Comparison of ENCODE assay signal across 18 cellular contexts in the genomic region with DNA sequence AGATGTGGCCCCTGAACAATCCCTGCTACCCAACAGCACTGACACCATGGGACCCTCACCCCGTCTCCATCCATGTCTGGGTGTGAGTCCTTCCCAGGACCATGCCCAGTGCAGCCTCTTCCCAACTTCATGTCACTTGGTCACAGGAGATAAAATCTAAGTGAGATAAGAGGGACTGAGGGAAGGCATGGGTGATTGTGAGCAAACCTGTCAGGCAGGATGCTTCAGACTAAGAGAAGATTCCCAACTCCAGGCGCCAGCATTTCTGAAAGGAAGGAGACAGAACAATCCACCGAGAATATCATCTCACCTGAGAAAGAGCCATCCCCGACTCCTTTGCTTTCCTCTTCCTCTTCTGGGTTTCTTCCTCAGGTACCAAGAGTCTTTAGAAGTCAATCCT. TPM values are rescaled to one million over a fixed set of nuclear protein-coding genes. Genes with fewer than 3 reads are reported as not detected.
A peak's percentile ranks its signal among the peaks of the same experiment; 100 is the strongest.
DNase-seq lines count a peak whose midpoint lies in the region; ATAC-seq, FAIRE-seq and TF ChIP-seq lines count a peak whose summit lies in the region.
"Had no signal": no experiment of that assay in that cellular context is flagged by ENCODE, and none has a peak within 500 bp of the region (broad histone marks: within the 10 kb centered on the region; RNA-seq: fewer than 3 reads in every experiment).

No MANE protein-coding gene starts in this region.

- H4K20me1 ChIP-seq in astrocyte (ENCODE audit: insufficient read depth, low read length): no peaks in the 10 kb centered on the region

- DNase-seq in ELF-1 (ENCODE audit: low read depth, low spot score) (peak; percentile 45), astrocyte (ENCODE audit: low read depth) (no peak), mesothelial cell of epicardium (ENCODE audit: low spot score in 2 of 2, unreplicated experiment in 2 of 2) (no peak), NCI-H345 treated with DMSO at 0.1 percent for 48 hours (lab: John Stamatoyannopoulos, UW; ENCODE audit: unreplicated experiment) (no peak)
- no peak for DNase-seq in stimulated activated CD4-positive, alpha-beta T cell treated with anti-CD3 and anti-CD28 coated beads, Interleukin-12 subunit alpha, Interleukin-12 subunit beta, amount 100 ng/mL, for 4 hours
- DNase-seq: BE2C; CD8-positive, alpha-beta T cell; COR-L47; DND-41; GF-D8; GOT3; HCEC 1CT; HFFc6 had no signal

- peaks cover 1% of the 10 kb centered on the region for H3K9me3 Mint-ChIP-seq in astrocyte (ENCODE audit: unreplicated experiment)
- H3K9me3 Mint-ChIP-seq in mesothelial cell of epicardium: no peaks in the 10 kb centered on the region

- H2AFZ ChIP-seq in astrocyte (ENCODE audit: low read depth, low read length): no peak overlapping the region

- H3K79me2 ChIP-seq in astrocyte (ENCODE audit: insufficient read depth, low read length): peaks cover 8% of the 10 kb centered on the region

- H3K27me3 ChIP-seq in astrocyte (ENCODE audit: insufficient read depth, low read length): no peaks in the 10 kb centered on the region
- H3K27me3 ChIP-seq: BE2C had no signal

- H3K27me3 Mint-ChIP-seq in astrocyte (ENCODE audit: low read depth, unreplicated experiment) (no peaks in the 10 kb centered on the region), mesothelial cell of epicardium (ENCODE audit: low read depth) (no peaks in the 10 kb centered on the region)

- no peak overlapping the region for H3K27ac ChIP-seq in astrocyte (ENCODE audit: low read depth, low read length)

- no peak overlapping the region for H3K4me3 ChIP-seq in astrocyte (ENCODE audit: insufficient read depth, low read depth, low read length)

- TF ChIP-seq CTCF in astrocyte (IDR thresholded peaks at IDR 0.05; ENCODE audit: insufficient read depth, low read depth, low read length) (no peak), mesothelial cell of epicardium (IDR thresholded peaks at IDR 0.05; ENCODE audit: unreplicated experiment) (no peak)

- no peak overlapping the region for H3K4me2 ChIP-seq in astrocyte (ENCODE audit: low read length)

- H3K27ac Mint-ChIP-seq in astrocyte (ENCODE audit: unreplicated experiment) (peak overlapping the region; percentile 18), mesothelial cell of epicardium (peak overlapping the region; percentile 30)
- H3K27ac Mint-ChIP-seq: CD14-positive monocyte; CD8-positive, alpha-beta T cell; HFFc6 had no signal

- H3K36me3 Mint-ChIP-seq in astrocyte (ENCODE audit: low read depth, unreplicated experiment): peaks cover 65% of the 10 kb centered on the region
- peaks cover 44% of the 10 kb centered on the region for H3K36me3 Mint-ChIP-seq in mesothelial cell of epicardium

- FAIRE-seq in astrocyte (lab: Jason Lieb, UNC): no peak
- FAIRE-seq: A204.1, GM19239 had no signal

- H3K4me1 ChIP-seq in astrocyte (ENCODE audit: insufficient read depth, low read length): no peaks in the 10 kb centered on the region
- H3K4me1 ChIP-seq: BE2C had no signal

- H3K4me1 Mint-ChIP-seq in astrocyte (ENCODE audit: low read depth, unreplicated experiment): no peaks in the 10 kb centered on the region
- peaks cover 15% of the 10 kb centered on the region for H3K4me1 Mint-ChIP-seq in mesothelial cell of epicardium

- H3K36me3 ChIP-seq in astrocyte (ENCODE audit: insufficient read depth, low read length): peaks cover 5% of the 10 kb centered on the region

- H3K9me3 ChIP-seq in astrocyte (ENCODE audit: insufficient read depth, low read depth, low read length): peaks cover 9% of the 10 kb centered on the region
- H3K9me3 ChIP-seq: BE2C had no signal

- ATAC-seq in HG03175 (IDR thresholded peaks at IDR 0.05; ENCODE audit: unreplicated experiment): no peak
- no peak for ATAC-seq in HG02759 (IDR thresholded peaks at IDR 0.05; ENCODE audit: unreplicated experiment)
- ATAC-seq: CD8-positive, alpha-beta T cell had no signal

- H3K4me3 Mint-ChIP-seq in astrocyte (ENCODE audit: unreplicated experiment) (no peak overlapping the region), mesothelial cell of epicardium (no peak overlapping the region)
- H3K4me3 Mint-ChIP-seq: CD14-positive monocyte; CD8-positive, alpha-beta T cell; HFFc6 had no signal

- H3K9ac ChIP-seq in astrocyte (ENCODE audit: low read length): no peak overlapping the region

RNA-seq across cellular contexts. Expression of a gene that starts 7.5 kb away (rescaled TPM):
- total RNA-seq in astrocyte (28.0 and 31.6 TPM in 2 replicates), mesothelial cell of epicardium (36.1 to 41.5 TPM (median 36.9 TPM) in 3 replicates)

RNA-seq across cellular contexts. Expression of a gene that starts 32.5 kb away (rescaled TPM):
- total RNA-seq in astrocyte (18.6 and 20.0 TPM in 2 replicates), mesothelial cell of epicardium (30.6 to 35.5 TPM (median 33.8 TPM) in 3 replicates)

RNA-seq across cellular contexts. Expression of a gene that starts 33.3 kb away (rescaled TPM):
- total RNA-seq in astrocyte (7.7 and 7.9 TPM in 2 replicates), mesothelial cell of epicardium (14.0 to 15.3 TPM (median 14.3 TPM) in 3 replicates)
